In genomic region chr19:33301011-33301899, GRCh38 we compare ENCODE assay signal across 8 cellular contexts. TPM values are rescaled to one million over a fixed set of nuclear protein-coding genes. Genes with fewer than 3 reads are reported as not detected.
DNase-seq lines count a peak whose midpoint lies in the region; ATAC-seq and TF ChIP-seq lines count a peak whose summit lies in the region.

No MANE protein-coding gene starts in this region.

- no peak for TF ChIP-seq POLR2A in NB4 (IDR thresholded peaks at IDR 0.05; ENCODE audit: extremely low read depth, insufficient read length)
- no peak for TF ChIP-seq POLR2A in ovary (IDR thresholded peaks at IDR 0.05)

- H3K4me3 Mint-ChIP-seq in CD4-positive, alpha-beta T cell, result peak overlapping the region; percentile 73

- WGBS in heart right ventricle, 2 donors, result 1% methylated on average over 92 to 95 of the region's 95 CpGs
- WGBS in ovary, 3 donors, result 1 to 2% (median 2%) methylated on average over 67 to 95 of the region's 95 CpGs

- H3K36me3 Mint-ChIP-seq in CD4-positive, alpha-beta T cell (ENCODE audit: low read depth), result no peaks in the 10 kb centered on the region

- ATAC-seq in CD4-positive, alpha-beta T cell (ENCODE audit: poor library complexity), result no peak
- ATAC-seq in heart right ventricle, result no peak
- ATAC-seq in GM21529 (IDR thresholded peaks at IDR 0.05; ENCODE audit: unreplicated experiment), result no peak

- H3K4me3 ChIP-seq in NB4 (ENCODE audit: low read depth, low read length) (peak overlapping the region; percentile 78), heart right ventricle (peak overlapping the region; percentile 21 to 83 (median 78)), ovary (peak overlapping the region; percentile 56)

- CTCF ChIA-PET in CD4-positive, alpha-beta T cell (lab: Charles Lee), result no interaction called here

- H3K27me3 ChIP-seq in CD4-positive, alpha-beta T cell (ENCODE audit: control insufficient read depth, insufficient read depth, low read length), result peaks cover 34% of the 10 kb centered on the region
- H3K27me3 ChIP-seq in heart right ventricle (peaks cover 5 to 57% (median 36%) of the 10 kb centered on the region in 7 donors), ovary (no peaks in the 10 kb centered on the region)

- DNase-seq in CD4-positive, alpha-beta T cell, result no peak
- peak; percentile 30 for DNase-seq in NB4 (ENCODE audit: low read depth)
- no peak for DNase-seq in heart right ventricle
- peak in 1 of 5 donors; percentile 34 for DNase-seq in ovary
- DNase-seq in GF-D8 (lab: John Stamatoyannopoulos, UW), result no peak
- no peak for DNase-seq in activated naive CD4-positive, alpha-beta T cell treated with Interleukin-2 at 50 U/mL for 16 hours
- no peak for DNase-seq in NCI-H510A (lab: John Stamatoyannopoulos, UW)

- peaks cover 41% of the 10 kb centered on the region for H3K27me3 Mint-ChIP-seq in CD4-positive, alpha-beta T cell

- H3K4me1 Mint-ChIP-seq in CD4-positive, alpha-beta T cell (ENCODE audit: low read depth), result no peaks in the 10 kb centered on the region

- H3K4me1 ChIP-seq in heart right ventricle, result peaks cover 3 to 51% (median 22%) of the 10 kb centered on the region in 9 donors
- peaks cover 10% of the 10 kb centered on the region for H3K4me1 ChIP-seq in ovary (ENCODE audit: insufficient read depth)

- POLR2A ChIA-PET in CD4-positive, alpha-beta T cell (lab: Charles Lee), result no interaction called here

- H3K36me3 ChIP-seq in heart right ventricle, result no peaks in the 10 kb centered on the region
- H3K36me3 ChIP-seq in ovary, result no peaks in the 10 kb centered on the region

- no peaks in the 10 kb centered on the region for H3K9me3 Mint-ChIP-seq in CD4-positive, alpha-beta T cell

- H3K9me3 ChIP-seq in CD4-positive, alpha-beta T cell (ENCODE audit: control insufficient read depth, low read length), result no peaks in the 10 kb centered on the region
- no peaks in the 10 kb centered on the region for H3K9me3 ChIP-seq in heart right ventricle
- H3K9me3 ChIP-seq in ovary, result no peaks in the 10 kb centered on the region

- no peak for TF ChIP-seq EP300 in ovary (IDR thresholded peaks at IDR 0.05)

- intact Hi-C loops in CD4-positive, alpha-beta T cell (cut with DNase I, micrococcal nuclease), result loop anchor here in 1 of 2 experiments (5.0 kb wide), 1 partner anchor 71 kb away; the partner anchor contains the start of gene CEBPG
- intact Hi-C loops in heart right ventricle (cut with DNase I) (loop anchor here in 8 of 10 donors (5.0 to 10.0 kb wide), 6 partner anchors 71 to 106 kb away; partner anchors contain the start of gene CEBPG (in 2 of the 8)), ovary (cut with DNase I) (loop anchor here in 1 of 4 donors (5.0 to 10.0 kb wide), 2 partner anchors 106 to 166 kb away; partner anchors contain the start of gene WDR88)

- no peak for TF ChIP-seq CTCF in CD4-positive, alpha-beta T cell (IDR thresholded peaks at IDR 0.05)
- TF ChIP-seq CTCF in NB4 (IDR thresholded peaks at IDR 0.05; ENCODE audit: low read depth, low read length) (no peak), heart right ventricle (IDR thresholded peaks at IDR 0.05) (no peak), ovary (IDR thresholded peaks at IDR 0.05) (no peak)

- no peak overlapping the region for H3K27ac Mint-ChIP-seq in CD4-positive, alpha-beta T cell

- no peak overlapping the region for H3K27ac ChIP-seq in CD4-positive, alpha-beta T cell (ENCODE audit: low read depth, low read length)
- H3K27ac ChIP-seq in heart right ventricle (peak overlapping the region in 2 of 10 donors; percentile 4 to 86), ovary (no peak overlapping the region)

RNA-seq across cellular contexts. Expression of gene CEBPA, which starts 1.1 kb away (rescaled TPM):
- 1 to 10 TPM in 1 of 2 experiments, under 1 TPM in 1; 0.84 to 1.4 TPM for total RNA-seq in CD4-positive, alpha-beta T cell
- total RNA-seq in heart right ventricle (1 to 10 TPM in 8 of 10 donors, under 1 TPM in 2; 0.71 to 7.7 (median 2.8) TPM), ovary (1 to 10 TPM; 1.5 to 6.1 (median 3.7) TPM)
- polyA plus RNA-seq in heart right ventricle (1 to 10 TPM; 3.4 to 4.4 TPM), ovary (1 to 10 TPM in 1 of 2 donors, under 1 TPM in 1; 0.92 to 4.3 TPM)
